15 cellular contexts compared by ENCODE assay signal in genomic region chr15:94460624-94461023, GRCh38.
DNase-seq lines count a peak whose midpoint lies in the region; ATAC-seq and TF ChIP-seq lines count a peak whose summit lies in the region.
"Had no signal": no experiment of that assay in that cellular context is flagged by ENCODE, and none has a peak within 500 bp of the region (broad histone marks: within the 10 kb centered on the region; RNA-seq: fewer than 3 reads in every experiment).

No MANE protein-coding gene starts in this region.

- no peak overlapping the region for H3K9ac ChIP-seq in trophoblast cell (ENCODE audit: low read length)
- H3K9ac ChIP-seq: BLaER1 treated with 17β-estradiol and CSF1 and Interleukin-3, amounts not matched to agents 10 nM and 100 nM had no signal

- H3K36me3 ChIP-seq in GM23338 (ENCODE audit: insufficient read depth) (no peaks in the 10 kb centered on the region), trophoblast cell (ENCODE audit: control insufficient read depth in 1 of 2, insufficient read depth in 2 of 2, low read length in 2 of 2) (no peaks in the 10 kb centered on the region)
- H3K36me3 ChIP-seq: HAP-1 had no signal

- H3K79me2 ChIP-seq in GM23338 (replicated peaks; ENCODE audit: insufficient read depth): no peaks in the 10 kb centered on the region
- no peaks in the 10 kb centered on the region for H3K79me2 ChIP-seq in trophoblast cell (ENCODE audit: control insufficient read depth, insufficient read depth, low read length, poor library complexity)

- 0 out of 2 replicates have a peak, but pooled peaks cover 5% of the 10 kb centered on the region for H3K9me2 ChIP-seq in GM23338 (ENCODE audit: insufficient read depth)

- H3K4me1 ChIP-seq in GM23338 (ENCODE audit: insufficient read depth): no peaks in the 10 kb centered on the region
- no peaks in the 10 kb centered on the region for H3K4me1 ChIP-seq in trophoblast cell (ENCODE audit: control insufficient read depth in 1 of 2, insufficient read depth in 2 of 2, low read length in 2 of 2)
- H3K4me1 ChIP-seq: HAP-1 had no signal

- no peak overlapping the region for H3K23ac ChIP-seq in trophoblast cell (ENCODE audit: low read length)

- H3K27ac ChIP-seq in GM23338 (ENCODE audit: low read depth) (no peak overlapping the region), trophoblast cell (ENCODE audit: low read depth, low read length) (no peak overlapping the region)
- H3K27ac ChIP-seq: BLaER1 treated with 17β-estradiol and CSF1 and Interleukin-3, amounts not matched to agents 10 nM and 100 nM had no signal

- H3K4me1 Mint-ChIP-seq in GM23338: peaks cover 5% of the 10 kb centered on the region
- no peaks in the 10 kb centered on the region for H3K4me1 Mint-ChIP-seq in type B pancreatic cell (ENCODE audit: unreplicated experiment)

- H3K27me3 ChIP-seq in GM23338 (ENCODE audit: insufficient read depth) (no peaks in the 10 kb centered on the region), trophoblast cell (ENCODE audit: insufficient read depth, low read length) (no peaks in the 10 kb centered on the region)
- H3K27me3 ChIP-seq: BLaER1 treated with 17β-estradiol and CSF1 and Interleukin-3, amounts not matched to agents 10 nM and 100 nM had no signal

- H3K4me2 ChIP-seq in GM23338: no peak overlapping the region
- H3K4me2 ChIP-seq in trophoblast cell (ENCODE audit: low read length): no peak overlapping the region

- H4K20me1 ChIP-seq in GM23338 (replicated peaks; ENCODE audit: insufficient read depth): no peaks in the 10 kb centered on the region
- H4K20me1 ChIP-seq: BLaER1 treated with 17β-estradiol and CSF1 and Interleukin-3, amounts not matched to agents 10 nM and 100 nM had no signal

- WGBS in trophoblast cell (ENCODE audit: extremely low coverage, insufficient coverage, insufficient read length): no CpG with 5 or more reads among the region's 1 CpG

- H3K79me1 ChIP-seq in trophoblast cell (ENCODE audit: low read length): no peaks in the 10 kb centered on the region

- no peak overlapping the region for H2BK5ac ChIP-seq in trophoblast cell (ENCODE audit: low read depth, low read length, poor library complexity)

- no peak overlapping the region for H3K18ac ChIP-seq in trophoblast cell (ENCODE audit: low read length)

- H3K36me3 Mint-ChIP-seq in GM23338 (ENCODE audit: low read depth) (no peaks in the 10 kb centered on the region), type B pancreatic cell (no peaks in the 10 kb centered on the region)

- H3K27ac Mint-ChIP-seq in GM23338 (no peak overlapping the region), type B pancreatic cell (no peak overlapping the region)
- H3K27ac Mint-ChIP-seq: CD8-positive, alpha-beta T cell had no signal

- no peak overlapping the region for H2BK12ac ChIP-seq in trophoblast cell (ENCODE audit: low read length)

- H2BK120ac ChIP-seq in trophoblast cell (ENCODE audit: insufficient read depth, low read length, poor library complexity): no peak overlapping the region

- peak; percentile 4 for DNase-seq in GM23338 (ENCODE audit: low spot score)
- peak; percentile 57 for DNase-seq in foreskin melanocyte
- DNase-seq in kidney tubule cell (ENCODE audit: low spot score): peak; percentile 7
- DNase-seq in renal cortical epithelial cell (ENCODE audit: low read depth): peak; percentile 3
- DNase-seq in type B pancreatic cell (ENCODE audit: extremely low spot score, unreplicated experiment): no peak
- DNase-seq in trophoblast cell: no peak
- DNase-seq in RKO (ENCODE audit: low spot score): no peak
- DNase-seq: 8988T; Calu3; CD8-positive, alpha-beta T cell; DMS79 treated with DMSO at 0.1 percent for 48 hours; GF-D8 had no signal

- no peak for TF ChIP-seq CTCF in GM23338 (conservative IDR thresholded peaks at IDR 0.05; ENCODE audit: low read depth in 2 of 2)
- TF ChIP-seq CTCF in type B pancreatic cell (conservative IDR thresholded peaks at IDR 0.05): no peak

- no peak overlapping the region for H3K4ac ChIP-seq in trophoblast cell (ENCODE audit: low read depth, low read length)

- no peak overlapping the region for H4K8ac ChIP-seq in trophoblast cell (ENCODE audit: low read depth, low read length)

- H3K9me3 ChIP-seq in trophoblast cell (ENCODE audit: insufficient read depth, low read depth, low read length): no peaks in the 10 kb centered on the region
- H3K9me3 ChIP-seq: BLaER1 treated with 17β-estradiol and CSF1 and Interleukin-3, amounts not matched to agents 10 nM and 100 nM; HAP-1 had no signal

- no peak overlapping the region for H4K12ac ChIP-seq in trophoblast cell (ENCODE audit: low read depth, low read length)

- H3K4me3 Mint-ChIP-seq in GM23338 (no peak overlapping the region), type B pancreatic cell (no peak overlapping the region)
- H3K4me3 Mint-ChIP-seq: CD8-positive, alpha-beta T cell had no signal

- H2AFZ ChIP-seq in GM23338: no peak overlapping the region
- H2AFZ ChIP-seq in trophoblast cell (ENCODE audit: insufficient read depth, low read length, poor library complexity): no peak overlapping the region

- H3K9me3 Mint-ChIP-seq in GM23338 (no peaks in the 10 kb centered on the region), type B pancreatic cell (no peaks in the 10 kb centered on the region)
- H3K9me3 Mint-ChIP-seq: CD8-positive, alpha-beta T cell had no signal

- no peaks in the 10 kb centered on the region for H3F3A ChIP-seq in GM23338 (replicated peaks; ENCODE audit: low read depth)

- no peak overlapping the region for H3K14ac ChIP-seq in trophoblast cell (ENCODE audit: low read length)

- ATAC-seq in GM23338: peak; percentile 25; the same call in 1 of the 3 replicates
- ATAC-seq: CD8-positive, alpha-beta T cell; HepG2 had no signal

- H3K4me3 ChIP-seq in GM23338 (no peak overlapping the region), trophoblast cell (ENCODE audit: low read depth, low read length) (no peak overlapping the region)
- H3K4me3 ChIP-seq: BLaER1 treated with 17β-estradiol and CSF1 and Interleukin-3, amounts not matched to agents 10 nM and 100 nM; HAP-1 had no signal

- H2AK5ac ChIP-seq in trophoblast cell (ENCODE audit: low read length): no peak overlapping the region

- H3K27me3 Mint-ChIP-seq in GM23338 (ENCODE audit: insufficient read depth, low read depth, poor library complexity) (peaks cover 5% of the 10 kb centered on the region), type B pancreatic cell (no peaks in the 10 kb centered on the region)

- no peak overlapping the region for H4K91ac ChIP-seq in trophoblast cell (ENCODE audit: low read depth, low read length)

TF ChIP-seq in GM23338, 12 proteins besides CTCF, POLR2A, EP300 and RAD21 (continues in another document):
- TF ChIP-seq STAT1 (IDR thresholded peaks at IDR 0.05; ENCODE audit: unreplicated experiment): no peak
- TF ChIP-seq, protein P1, sequence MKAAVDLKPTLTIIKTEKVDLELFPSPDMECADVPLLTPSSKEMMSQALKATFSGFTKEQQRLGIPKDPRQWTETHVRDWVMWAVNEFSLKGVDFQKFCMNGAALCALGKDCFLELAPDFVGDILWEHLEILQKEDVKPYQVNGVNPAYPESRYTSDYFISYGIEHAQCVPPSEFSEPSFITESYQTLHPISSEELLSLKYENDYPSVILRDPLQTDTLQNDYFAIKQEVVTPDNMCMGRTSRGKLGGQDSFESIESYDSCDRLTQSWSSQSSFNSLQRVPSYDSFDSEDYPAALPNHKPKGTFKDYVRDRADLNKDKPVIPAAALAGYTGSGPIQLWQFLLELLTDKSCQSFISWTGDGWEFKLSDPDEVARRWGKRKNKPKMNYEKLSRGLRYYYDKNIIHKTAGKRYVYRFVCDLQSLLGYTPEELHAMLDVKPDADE (IDR thresholded peaks at IDR 0.05): no peak

Comparison
In these comparisons a context has a peak if more than half of its experiments do, and no peak if none do; other contexts are left out.
1. DNase-seq: peak in GM23338 (single experiment), foreskin melanocyte (single experiment), kidney tubule cell (single experiment) and renal cortical epithelial cell (single experiment); none in type B pancreatic cell (single experiment), trophoblast cell (0 of 2) and RKO (single experiment).